Comparison of ENCODE assay signal across 22 cellular contexts in the genomic region with DNA sequence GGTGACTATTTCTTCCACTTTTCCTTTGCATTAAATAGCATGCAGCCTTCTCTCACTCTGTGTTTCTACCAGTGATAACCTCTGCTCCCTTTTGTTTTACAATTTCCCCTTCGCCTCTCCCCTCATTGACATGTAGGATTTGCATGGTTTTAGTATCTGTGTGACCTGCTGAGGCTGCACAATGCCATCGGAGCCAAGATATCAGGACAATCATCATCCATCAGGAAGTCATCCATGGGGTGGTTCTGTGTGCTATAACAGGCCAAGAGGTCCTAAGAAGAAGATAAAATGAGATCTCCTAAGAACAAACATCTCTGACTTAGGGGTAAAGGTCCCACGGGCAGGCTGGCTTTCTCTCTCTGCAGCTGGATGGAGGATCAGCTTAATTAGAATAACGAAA.
A peak's percentile ranks its signal among the peaks of the same experiment; 100 is the strongest.
DNase-seq lines count a peak whose midpoint lies in the region; ATAC-seq, FAIRE-seq and TF ChIP-seq lines count a peak whose summit lies in the region.
"Had no signal": no experiment of that assay in that cellular context is flagged by ENCODE, and none has a peak within 500 bp of the region (broad histone marks: within the 10 kb centered on the region; RNA-seq: fewer than 3 reads in every experiment).

No MANE protein-coding gene starts in this region.

- TF ChIP-seq POLR2A in H1 (IDR thresholded peaks at IDR 0.05; ENCODE audit: control extremely low read depth in 1 of 2, low read depth in 2 of 2, low read length in 2 of 2) = no peak

- H3K9me3 ChIP-seq in BLaER1 treated with 17β-estradiol and CSF1 and Interleukin-3, amounts not matched to agents 10 nM and 100 nM (replicated peaks in 1 of 11) = no peaks in the 10 kb centered on the region
- no peaks in the 10 kb centered on the region for H3K9me3 ChIP-seq in H1 (ENCODE audit: insufficient read depth in 2 of 2, low read depth in 1 of 2, low read length in 1 of 2)
- H3K9me3 ChIP-seq: A549, SK-N-SH had no signal

- peak; percentile 35 for DNase-seq in H7
- no peak for DNase-seq in H1 (ENCODE audit: low read depth in 1 of 2, low spot score in 2 of 2)
- DNase-seq in osteocyte (ENCODE audit: extremely low spot score, unreplicated experiment) = peak; percentile 7
- no peak for DNase-seq in NCI-H1048 (lab: John Stamatoyannopoulos, UW)
- no peak for DNase-seq in DMS79 treated with DMSO at 0.1 percent for 48 hours (lab: John Stamatoyannopoulos, UW)
- DNase-seq: Calu3, DND-41, GOT3, NCI-H1092, NCI-H1417 treated with DMSO at 0.1 percent for 48 hours, NCI-H1694 treated with DMSO at 0.1 percent for 48 hours, NCI-H2081, NCI-H524, SIG-M5, SK-N-SH, SW 1271 had no signal

- H2BK12ac ChIP-seq in H1 (ENCODE audit: low read depth, low read length) = no peak overlapping the region

- peaks cover 21 to 41% (median 33%) of the 10 kb centered on the region in 10 experiments for H3K4me1 ChIP-seq in BLaER1 treated with 17β-estradiol and CSF1 and Interleukin-3, amounts not matched to agents 10 nM and 100 nM
- H3K4me1 ChIP-seq in H1 (replicated peaks in 1 of 4; ENCODE audit: control insufficient read depth in 3 of 4, insufficient read depth in 4 of 4, low read length in 3 of 4) = peaks cover 3 to 6% (median 5%) of the 10 kb centered on the region in 4 experiments

- WGBS in H1 (ENCODE audit: extremely low coverage in 1 of 2, insufficient coverage in 1 of 2, insufficient read length in 1 of 2, insufficient replicate concordance in 2 of 2, low coverage in 1 of 2, low lambda C conversion rate in 2 of 2, missing lambda C conversion rate in 1 of 2), 2 experiments = 66% methylated on average over 4 of the region's 4 CpGs; no CpG with 5 or more reads in 1 of the 2 experiments

- H3K4me3 ChIP-seq in BLaER1 treated with 17β-estradiol and CSF1 and Interleukin-3, amounts not matched to agents 10 nM and 100 nM = no peak overlapping the region
- H3K4me3 ChIP-seq in H7 (ENCODE audit: insufficient read depth, low read depth, low read length) (no peak overlapping the region), H1 (ENCODE audit: extremely low read depth in 1 of 4, insufficient read depth in 2 of 4, low read depth in 3 of 4, low read length in 4 of 4) (no peak overlapping the region)
- H3K4me3 ChIP-seq: A549 had no signal

- no peak overlapping the region for H3K27ac Mint-ChIP-seq in osteocyte (ENCODE audit: unreplicated experiment)
- H3K27ac Mint-ChIP-seq: B cell had no signal

- H3K9me3 Mint-ChIP-seq in osteocyte (ENCODE audit: unreplicated experiment) = no peaks in the 10 kb centered on the region

- H3K4ac ChIP-seq in H1 (replicated peaks; ENCODE audit: insufficient read length, low read depth, low read length) = no peak overlapping the region

- no peak for TF ChIP-seq CTCF in H1 (IDR thresholded peaks at IDR 0.05; ENCODE audit: control extremely low read depth in 1 of 3, insufficient read depth in 1 of 3, low read depth in 1 of 3, low read length in 3 of 3)
- no peak for TF ChIP-seq CTCF in osteocyte (IDR thresholded peaks at IDR 0.05)

- no peaks in the 10 kb centered on the region for H3K36me3 ChIP-seq in BLaER1 treated with 17β-estradiol and CSF1 and Interleukin-3, amounts not matched to agents 10 nM and 100 nM
- H3K36me3 ChIP-seq in H7 (replicated peaks; ENCODE audit: control insufficient read depth, insufficient read depth, low read length) = no peaks in the 10 kb centered on the region
- no peaks in the 10 kb centered on the region for H3K36me3 ChIP-seq in H1 (ENCODE audit: control insufficient read depth in 2 of 4, insufficient read depth in 4 of 4, low read length in 3 of 4)

- H3K4me3 Mint-ChIP-seq in osteocyte (ENCODE audit: unreplicated experiment) = no peak overlapping the region
- H3K4me3 Mint-ChIP-seq: B cell had no signal

- H3K23ac ChIP-seq in H1 (ENCODE audit: insufficient read length) = no peak overlapping the region

- no peak overlapping the region for H3K18ac ChIP-seq in H1 (ENCODE audit: extremely low read depth, low read length)

- H3K23me2 ChIP-seq in H1 (ENCODE audit: low read depth, low read length) = peaks cover 2% of the 10 kb centered on the region; the same call in 1 of the 2 replicates

- ATAC-seq in GM18498 (IDR thresholded peaks at IDR 0.05; ENCODE audit: unreplicated experiment) = no peak
- ATAC-seq: A549 had no signal

- CTCF ChIA-PET in H1 (lab: Charles Lee; ENCODE audit: partially characterized antibody) = interaction anchor here (0.9 to 1.4 kb wide), 5 partner anchors 11 to 588 kb away, joined by 3 to 4 read pairs (median 3); no protein-coding TSS in a partner anchor

- FAIRE-seq in H1 (lab: Jason Lieb, UNC) = no peak
- FAIRE-seq: A549, GM18507, RCC 7860 had no signal

- no peak overlapping the region for H2AFZ ChIP-seq in H1 (ENCODE audit: low read length)

- H4K8ac ChIP-seq in H1 (ENCODE audit: extremely low read depth, insufficient read depth, low read length) = no peak overlapping the region

- no peak overlapping the region for H3K56ac ChIP-seq in H1 (replicated peaks; ENCODE audit: insufficient read length, low read depth, low read length)

- H4K20me1 ChIP-seq in BLaER1 treated with 17β-estradiol and CSF1 and Interleukin-3, amounts not matched to agents 10 nM and 100 nM = no peaks in the 10 kb centered on the region
- no peaks in the 10 kb centered on the region for H4K20me1 ChIP-seq in H1 (replicated peaks in 1 of 2; ENCODE audit: control insufficient read depth in 1 of 2, insufficient read depth in 2 of 2, low read length in 2 of 2)

- no peaks in the 10 kb centered on the region for H3K27me3 ChIP-seq in BLaER1 treated with 17β-estradiol and CSF1 and Interleukin-3, amounts not matched to agents 10 nM and 100 nM
- H3K27me3 ChIP-seq in H7 (ENCODE audit: control insufficient read depth, insufficient read depth, low read length) = no peaks in the 10 kb centered on the region
- H3K27me3 ChIP-seq in H1 (replicated peaks in 1 of 4; ENCODE audit: control insufficient read depth in 3 of 4, extremely low read depth in 1 of 4, insufficient read depth in 3 of 4, low read length in 3 of 4) = no peaks in the 10 kb centered on the region

- H2AK5ac ChIP-seq in H1 (ENCODE audit: low read depth, low read length) = no peak overlapping the region

- no peak overlapping the region for H2BK120ac ChIP-seq in H1 (replicated peaks; ENCODE audit: low read depth, low read length)

- H4K91ac ChIP-seq in H1 (replicated peaks; ENCODE audit: insufficient read length, low read length) = no peak overlapping the region

- H2BK15ac ChIP-seq in H1 (ENCODE audit: low read length) = no peak overlapping the region

- no peak overlapping the region for H2BK20ac ChIP-seq in H1 (ENCODE audit: low read length)

- no peak overlapping the region for H3K14ac ChIP-seq in H1 (ENCODE audit: insufficient read length)

- TF ChIP-seq EP300 in H1 (IDR thresholded peaks at IDR 0.05; ENCODE audit: borderline replicate concordance in 1 of 2, low read depth in 2 of 2, low read length in 2 of 2) = no peak

- H3K27me3 Mint-ChIP-seq in osteocyte (ENCODE audit: unreplicated experiment) = no peaks in the 10 kb centered on the region
- H3K27me3 Mint-ChIP-seq: B cell had no signal

- H3K4me1 Mint-ChIP-seq in osteocyte (ENCODE audit: unreplicated experiment) = peaks cover 44% of the 10 kb centered on the region

- peak overlapping the region in 8 of 11 experiments; percentile 12 to 44 (median 30); a peak in 14 of 22 replicates for H3K4me2 ChIP-seq in BLaER1 treated with 17β-estradiol and CSF1 and Interleukin-3, amounts not matched to agents 10 nM and 100 nM
- H3K4me2 ChIP-seq in H1 (ENCODE audit: insufficient read depth in 1 of 2, low read depth in 2 of 2, low read length in 2 of 2) = peak overlapping the region; percentile 7 to 22; a peak in 2 of 4 replicates
- H3K4me2 ChIP-seq: A549, SK-N-SH had no signal

- POLR2A ChIA-PET in H1 (lab: Charles Lee; ENCODE audit: partially characterized antibody) = interaction anchor here (1.9 kb wide), 1 partner anchor 10 kb away, joined by 4 read pairs; no protein-coding TSS in a partner anchor

- H4K5ac ChIP-seq in H1 (ENCODE audit: insufficient read length, low read depth, low read length) = no peak overlapping the region

- no peak overlapping the region for H3K9ac ChIP-seq in BLaER1 treated with 17β-estradiol and CSF1 and Interleukin-3, amounts not matched to agents 10 nM and 100 nM
- no peak overlapping the region for H3K9ac ChIP-seq in H1 (replicated peaks in 1 of 4; ENCODE audit: extremely low read depth in 1 of 4, low read depth in 3 of 4, low read length in 3 of 4)
- H3K9ac ChIP-seq: SK-N-SH had no signal

- H2BK5ac ChIP-seq in H1 (ENCODE audit: low read depth, low read length) = no peak overlapping the region

- no peaks in the 10 kb centered on the region for H3K79me2 ChIP-seq in H1 (ENCODE audit: control insufficient read depth in 1 of 2, insufficient read depth in 2 of 2, low read length in 2 of 2)

- no peak overlapping the region for H3K27ac ChIP-seq in BLaER1 treated with 17β-estradiol and CSF1 and Interleukin-3, amounts not matched to agents 10 nM and 100 nM
- H3K27ac ChIP-seq in H1 (ENCODE audit: low read depth, low read length) = no peak overlapping the region
- H3K27ac ChIP-seq: A549 had no signal

- no peak for TF ChIP-seq RAD21 in H1 (IDR thresholded peaks at IDR 0.05 in 1 of 2, conservative IDR thresholded peaks at IDR 0.05 in 1 of 2; ENCODE audit: low read depth in 2 of 2, low read length in 2 of 2)

- H3K79me1 ChIP-seq in H1 (ENCODE audit: low read depth, low read length) = no peaks in the 10 kb centered on the region

- H3K36me3 Mint-ChIP-seq in osteocyte (ENCODE audit: unreplicated experiment) = no peaks in the 10 kb centered on the region

TF ChIP-seq in H1, 55 proteins besides CTCF, POLR2A, EP300 and RAD21:
- TF ChIP-seq EZH2 (IDR thresholded peaks at IDR 0.05; ENCODE audit: low read depth, low read length, severe bottlenecking) = no peak

Comparison
In these comparisons a context has a peak if more than half of its experiments do, and no peak if none do; other contexts are left out.
1. DNase-seq: peak in H7 (single experiment) and osteocyte (single experiment); none in H1 (0 of 2), NCI-H1048 (single experiment) and DMS79 treated with DMSO at 0.1 percent for 48 hours (single experiment).